ENCODE assay signal across 18 cellular contexts in the genomic region with DNA sequence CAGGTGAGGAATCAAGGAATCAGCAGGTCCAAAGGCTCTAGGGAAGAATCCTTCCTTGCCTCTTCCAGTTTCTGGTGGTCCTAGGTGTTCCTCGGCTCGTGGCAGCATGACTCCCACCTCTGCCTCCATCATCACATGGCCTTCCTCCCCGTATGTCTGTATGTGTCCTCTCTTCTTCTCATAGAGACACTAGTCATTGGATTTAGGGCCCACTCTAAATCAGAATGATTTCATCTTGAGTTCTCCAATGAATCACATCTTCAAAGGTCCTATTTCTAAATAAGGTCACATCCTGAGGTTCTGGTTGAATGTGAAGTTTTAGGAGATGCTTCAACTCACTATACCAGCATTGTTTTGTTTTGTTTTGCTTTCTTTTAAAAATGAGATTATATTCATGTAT. TPM values are rescaled to one million over a fixed set of nuclear protein-coding genes. Genes with fewer than 3 reads are reported as not detected.
A peak's percentile ranks its signal among the peaks of the same experiment; 100 is the strongest.
DNase-seq lines count a peak whose midpoint lies in the region; ATAC-seq and TF ChIP-seq lines count a peak whose summit lies in the region.
"Had no signal": no experiment of that assay in that cellular context is flagged by ENCODE, and none has a peak within 500 bp of the region (broad histone marks: within the 10 kb centered on the region; RNA-seq: fewer than 3 reads in every experiment).

No MANE protein-coding gene starts in this region.

- POLR2A ChIA-PET in HEK293 (lab: Yijun Ruan, JAX) (no interaction called here), OCI-LY7 (lab: Charles Lee) (no interaction called here)
- POLR2A ChIA-PET in activated CD8-positive, alpha-beta T cell treated with anti-CD3 and anti-CD28 coated beads, Interleukin-2, amount 10 ng/mL, durations not matched to agents 7 days and 5 days (lab: Charles Lee): no interaction called here

- TF ChIP-seq CTCF in HEK293 (tag by site-specific recombination; IDR thresholded peaks at IDR 0.05) (no peak), brain microvascular endothelial cell (IDR thresholded peaks at IDR 0.05; ENCODE audit: low read depth, low read length, missing control alignments) (no peak), OCI-LY7 (conservative IDR thresholded peaks at IDR 0.05; ENCODE audit: low read length) (no peak)

- H3K79me2 ChIP-seq in OCI-LY7 (ENCODE audit: insufficient read depth, low read depth, low read length): no peaks in the 10 kb centered on the region
- H3K79me2 ChIP-seq: parathyroid adenoma had no signal

- H3K4me1 ChIP-seq in HEK293 (ENCODE audit: control insufficient read depth, insufficient read depth, low read length) (peaks cover 8% of the 10 kb centered on the region), OCI-LY7 (ENCODE audit: insufficient read depth, low read length, poor library complexity, severe bottlenecking) (no peaks in the 10 kb centered on the region)
- H3K4me1 ChIP-seq: lower lobe of right lung, parathyroid adenoma had no signal

- H3K27me3 ChIP-seq in brain microvascular endothelial cell (replicated peaks): no peaks in the 10 kb centered on the region
- H3K27me3 ChIP-seq: colonic mucosa, vagina had no signal

- no peaks in the 10 kb centered on the region for H3K9me3 Mint-ChIP-seq in activated T-cell treated with anti-CD3 and anti-CD28 coated beads, Interleukin-2, amount 50 U/mL, for 72 hours
- no peaks in the 10 kb centered on the region for H3K9me3 Mint-ChIP-seq in activated CD8-positive, alpha-beta T cell treated with anti-CD3 and anti-CD28 coated beads, Interleukin-2, amount 10 ng/mL, durations not matched to agents 7 days and 5 days (ENCODE audit: insufficient read depth)
- no peaks in the 10 kb centered on the region for H3K9me3 Mint-ChIP-seq in stimulated activated effector memory CD8-positive, alpha-beta T cell treated with anti-CD3 and anti-CD28 coated beads, Interleukin-12 subunit alpha, Interleukin-12 subunit beta, amount 100 ng/mL, for 72 hours

- no peak overlapping the region for H2AFZ ChIP-seq in OCI-LY7 (ENCODE audit: low read length)
- H2AFZ ChIP-seq: parathyroid adenoma had no signal

- intact Hi-C loops in OCI-LY7 (cut with micrococcal nuclease; ENCODE audit: unreplicated experiment): no loop called here

- peaks cover 96% of the 10 kb centered on the region for H3K4me1 Mint-ChIP-seq in activated T-cell treated with anti-CD3 and anti-CD28 coated beads, Interleukin-2, amount 50 U/mL, for 72 hours (ENCODE audit: low read depth)
- peaks cover 64% of the 10 kb centered on the region for H3K4me1 Mint-ChIP-seq in activated CD8-positive, alpha-beta T cell treated with anti-CD3 and anti-CD28 coated beads, Interleukin-2, amount 10 ng/mL, durations not matched to agents 7 days and 5 days (ENCODE audit: low read depth)
- peaks cover 45% of the 10 kb centered on the region for H3K4me1 Mint-ChIP-seq in stimulated activated effector memory CD8-positive, alpha-beta T cell treated with anti-CD3 and anti-CD28 coated beads, Interleukin-12 subunit alpha, Interleukin-12 subunit beta, amount 100 ng/mL, for 72 hours

- in situ Hi-C loops in brain microvascular endothelial cell (cut with HindIII; ENCODE audit: low pct_ligation_motif_present, low sequenced_read_pairs): no loop called here

- no peaks in the 10 kb centered on the region for H4K20me1 ChIP-seq in OCI-LY7 (ENCODE audit: insufficient read depth, low read length)

- no peaks in the 10 kb centered on the region for H3K27me3 Mint-ChIP-seq in activated T-cell treated with anti-CD3 and anti-CD28 coated beads, Interleukin-2, amount 50 U/mL, for 72 hours (ENCODE audit: low read depth)
- no peaks in the 10 kb centered on the region for H3K27me3 Mint-ChIP-seq in activated CD8-positive, alpha-beta T cell treated with anti-CD3 and anti-CD28 coated beads, Interleukin-2, amount 10 ng/mL, durations not matched to agents 7 days and 5 days (ENCODE audit: low read depth)

- H3K9me3 ChIP-seq in HEK293 (ENCODE audit: control insufficient read depth, insufficient read depth, low read depth, low read length) (no peaks in the 10 kb centered on the region), OCI-LY7 (ENCODE audit: low read length) (no peaks in the 10 kb centered on the region)
- H3K9me3 ChIP-seq: colonic mucosa, lower lobe of right lung, vagina had no signal

- no peaks in the 10 kb centered on the region for H3K36me3 ChIP-seq in HEK293 (ENCODE audit: control insufficient read depth in 2 of 2, insufficient read depth in 1 of 2, low read length in 2 of 2)
- H3K36me3 ChIP-seq in brain microvascular endothelial cell (replicated peaks): no peaks in the 10 kb centered on the region
- no peaks in the 10 kb centered on the region for H3K36me3 ChIP-seq in OCI-LY7 (ENCODE audit: insufficient read depth, low read length)
- H3K36me3 ChIP-seq: colonic mucosa, lower lobe of right lung, vagina had no signal

- H3K9me2 ChIP-seq in OCI-LY7 (ENCODE audit: insufficient read depth, low read length): no peaks in the 10 kb centered on the region

- no peaks in the 10 kb centered on the region for H3K36me3 Mint-ChIP-seq in activated T-cell treated with anti-CD3 and anti-CD28 coated beads, Interleukin-2, amount 50 U/mL, for 72 hours (ENCODE audit: insufficient read depth in 2 of 2)
- peaks cover 2% of the 10 kb centered on the region for H3K36me3 Mint-ChIP-seq in activated CD8-positive, alpha-beta T cell treated with anti-CD3 and anti-CD28 coated beads, Interleukin-2, amount 10 ng/mL, durations not matched to agents 7 days and 5 days (ENCODE audit: low read depth)
- no peaks in the 10 kb centered on the region for H3K36me3 Mint-ChIP-seq in stimulated activated effector memory CD8-positive, alpha-beta T cell treated with anti-CD3 and anti-CD28 coated beads, Interleukin-12 subunit alpha, Interleukin-12 subunit beta, amount 100 ng/mL, for 72 hours

- ATAC-seq in activated T-cell treated with anti-CD3 and anti-CD28 coated beads, Interleukin-2, amount 50 U/mL, for 72 hours (replicated peaks in 1 of 2): peak; percentile 51 to 57
- ATAC-seq in activated CD8-positive, alpha-beta T cell treated with anti-CD3 and anti-CD28 coated beads, Interleukin-2, amount 10 ng/mL, durations not matched to agents 7 days and 5 days: no peak
- peak; percentile 59 for ATAC-seq in stimulated activated effector memory CD8-positive, alpha-beta T cell treated with anti-CD3 and anti-CD28 coated beads, Interleukin-12 subunit alpha, Interleukin-12 subunit beta, amount 100 ng/mL, for 72 hours
- ATAC-seq: lower lobe of right lung had no signal

- peak overlapping the region; percentile 94 for H3K27ac Mint-ChIP-seq in activated T-cell treated with anti-CD3 and anti-CD28 coated beads, Interleukin-2, amount 50 U/mL, for 72 hours
- peak overlapping the region; percentile 67 for H3K27ac Mint-ChIP-seq in activated CD8-positive, alpha-beta T cell treated with anti-CD3 and anti-CD28 coated beads, Interleukin-2, amount 10 ng/mL, durations not matched to agents 7 days and 5 days
- H3K27ac Mint-ChIP-seq in stimulated activated effector memory CD8-positive, alpha-beta T cell treated with anti-CD3 and anti-CD28 coated beads, Interleukin-12 subunit alpha, Interleukin-12 subunit beta, amount 100 ng/mL, for 72 hours: peak overlapping the region; percentile 79

- BruUV-seq in OCI-LY7 (replicated peaks; lab: Mats Ljungman, UMichigan): no TSS peak

- CTCF ChIA-PET in HEK293 (lab: Yijun Ruan, JAX): no interaction called here
- CTCF ChIA-PET in activated CD8-positive, alpha-beta T cell treated with anti-CD3 and anti-CD28 coated beads, Interleukin-2, amount 10 ng/mL, durations not matched to agents 7 days and 5 days (lab: Charles Lee): interaction anchor here (1.0 to 1.5 kb wide), 3 partner anchors 12 to 54 kb away, joined by 3 read pairs; no protein-coding TSS in a partner anchor
- CTCF ChIA-PET in OCI-LY7 (lab: Charles Lee; ENCODE audit: unreplicated experiment): no interaction called here

- no peak overlapping the region for H3K4me3 ChIP-seq in HEK293 (ENCODE audit: low read depth, low read length)
- H3K4me3 ChIP-seq in brain microvascular endothelial cell (ENCODE audit: low read depth, low read length): no peak overlapping the region
- no peak overlapping the region for H3K4me3 ChIP-seq in OCI-LY7 (ENCODE audit: low read depth, low read length, poor library complexity, severe bottlenecking)
- H3K4me3 ChIP-seq: colonic mucosa, lower lobe of right lung, vagina had no signal

- no peak overlapping the region for H3K4me2 ChIP-seq in OCI-LY7 (ENCODE audit: low read length)

- peak overlapping the region; percentile 79 to 89 for H3K4me3 Mint-ChIP-seq in activated T-cell treated with anti-CD3 and anti-CD28 coated beads, Interleukin-2, amount 50 U/mL, for 72 hours
- H3K4me3 Mint-ChIP-seq in activated CD8-positive, alpha-beta T cell treated with anti-CD3 and anti-CD28 coated beads, Interleukin-2, amount 10 ng/mL, durations not matched to agents 7 days and 5 days: no peak overlapping the region
- H3K4me3 Mint-ChIP-seq in stimulated activated effector memory CD8-positive, alpha-beta T cell treated with anti-CD3 and anti-CD28 coated beads, Interleukin-12 subunit alpha, Interleukin-12 subunit beta, amount 100 ng/mL, for 72 hours: peak overlapping the region; percentile 47

- DNase-seq in activated T-cell treated with anti-CD3 and anti-CD28 coated beads, Interleukin-2, amount 50 U/mL, for 72 hours: no peak
- DNase-seq in activated T-cell treated with anti-CD3 and anti-CD28 coated beads for 4 hours (no peak), brain microvascular endothelial cell (no peak), GF-D8 (lab: John Stamatoyannopoulos, UW) (no peak), OCI-LY7 (ENCODE audit: low spot score) (no peak)
- no peak for DNase-seq in activated CD8-positive, alpha-beta T cell treated with anti-CD3 and anti-CD28 coated beads, Interleukin-2, amount 10 ng/mL, durations not matched to agents 7 days and 5 days
- DNase-seq in stimulated activated effector memory CD8-positive, alpha-beta T cell treated with anti-CD3 and anti-CD28 coated beads, Interleukin-12 subunit alpha, Interleukin-12 subunit beta, amount 100 ng/mL, for 72 hours (ENCODE audit: low spot score in 2 of 2): no peak
- DNase-seq: activated CD4-positive, CD25-positive, alpha-beta regulatory T cell treated with anti-CD3 and anti-CD28 coated beads, Interleukin-2, amount 50 U/mL, for 72 hours; colonic mucosa; COR-L47; lower lobe of right lung; NCI-H1048; NCI-H510A treated with DMSO at 0.1 percent for 48 hours; SIG-M5 had no signal

- H3K27ac ChIP-seq in HEK293 (ENCODE audit: extremely low read depth, low read depth, low read length): no peak overlapping the region
- H3K27ac ChIP-seq in brain microvascular endothelial cell: no peak overlapping the region
- H3K27ac ChIP-seq in OCI-LY7 (ENCODE audit: low read depth, low read length, poor library complexity, severe bottlenecking): no peak overlapping the region
- H3K27ac ChIP-seq: colonic mucosa, HL-60, lower lobe of right lung, parathyroid adenoma, vagina had no signal

RNA-seq across cellular contexts. Expression of a gene that starts 11.1 kb away (rescaled TPM):
- 100 to 1,000 TPM in 1 of 2 donors, 10 to 100 TPM in 1; 98.2 to 131 TPM for total RNA-seq in activated T-cell treated with anti-CD3 and anti-CD28 coated beads, Interleukin-2, amount 50 U/mL, for 72 hours
- 10 to 100 TPM; 65.6 to 71.2 TPM for total RNA-seq in activated CD8-positive, alpha-beta T cell treated with anti-CD3 and anti-CD28 coated beads, Interleukin-2, amount 10 ng/mL, durations not matched to agents 7 days and 5 days
- 29.4 and 37.6 TPM in 2 replicates for total RNA-seq in OCI-LY7 (2014; rRNA removed; shearing (Covaris generic))
- 65.4 and 68.5 TPM in 2 replicates for total RNA-seq in OCI-LY7 (2022)
